In the genomic region with DNA sequence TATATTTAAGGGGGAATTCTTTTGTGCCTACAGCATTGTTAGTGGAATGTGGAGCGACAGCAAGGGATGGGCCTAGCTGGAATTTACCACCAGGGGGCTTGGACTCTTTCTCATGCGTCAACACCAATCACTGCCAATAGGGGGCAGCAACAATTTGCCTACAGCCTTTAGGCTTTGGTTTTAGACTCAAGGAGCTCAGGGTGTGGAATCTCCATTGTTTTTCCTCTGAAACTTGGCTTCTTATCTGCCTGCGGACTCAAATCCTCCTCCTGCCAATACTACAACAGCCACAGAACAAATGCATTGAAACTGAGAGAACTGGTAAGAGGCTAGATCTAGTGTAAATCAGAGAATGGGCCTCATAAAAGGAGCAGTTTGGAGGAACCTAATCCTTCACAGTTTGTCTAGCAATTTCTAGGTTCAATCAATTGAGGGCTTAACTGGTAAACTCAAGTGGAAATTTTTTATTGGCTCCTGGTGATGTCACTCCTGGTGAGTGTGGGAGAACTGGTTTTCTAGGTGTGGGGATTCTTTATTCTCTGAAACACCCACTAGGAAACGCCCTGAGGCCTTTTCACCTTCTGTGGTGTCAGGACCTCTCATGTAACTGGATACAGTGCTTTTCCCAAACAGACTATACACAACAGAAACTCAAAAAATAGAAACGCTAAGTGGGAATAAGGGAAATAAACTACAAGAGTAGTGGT, we compare ENCODE assay signal across 1 cellular context.
TF ChIP-seq lines count a peak whose summit lies in the region.

No MANE protein-coding gene starts in this region.

TF ChIP-seq in A549, 52 proteins besides CTCF, POLR2A, EP300 and RAD21 (continued from another document):
- TF ChIP-seq PHF8 (IDR thresholded peaks at IDR 0.05; ENCODE audit: borderline replicate concordance, low read depth) (no peak), HDAC2 (IDR thresholded peaks at IDR 0.05) (no peak), FOXS1 (CRISPR knock-in tag; IDR thresholded peaks at IDR 0.05) (no peak), JUN (IDR thresholded peaks at IDR 0.05) (peak in 1 of 2 experiments; percentile 38; a peak in 1 of 5 replicates), HOXB5 (CRISPR knock-in tag; IDR thresholded peaks at IDR 0.05) (no peak)
- TF ChIP-seq, protein P1, sequence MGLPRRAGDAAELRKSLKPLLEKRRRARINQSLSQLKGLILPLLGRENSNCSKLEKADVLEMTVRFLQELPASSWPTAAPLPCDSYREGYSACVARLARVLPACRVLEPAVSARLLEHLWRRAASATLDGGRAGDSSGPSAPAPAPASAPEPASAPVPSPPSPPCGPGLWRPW (IDR thresholded peaks at IDR 0.05): no peak
